ENCODE assay signal across 1 cellular context in genomic region chr6:147245693-147246092, GRCh38.
A peak's percentile ranks its signal among the peaks of the same experiment; 100 is the strongest.
TF ChIP-seq lines count a peak whose summit lies in the region.

No MANE protein-coding gene starts in this region.

TF ChIP-seq in H1, 55 proteins besides CTCF, POLR2A, EP300 and RAD21:
- TF ChIP-seq ATF3 (IDR thresholded peaks at IDR 0.05; ENCODE audit: insufficient read depth, low read depth, low read length) (no peak), SP4 (IDR thresholded peaks at IDR 0.05; ENCODE audit: low read length) (no peak), JUND (IDR thresholded peaks at IDR 0.05; ENCODE audit: low read length) (no peak), TBP (IDR thresholded peaks at IDR 0.05; ENCODE audit: low read depth, low read length) (no peak), PHF8 (conservative IDR thresholded peaks at IDR 0.05; ENCODE audit: low read depth, low read length) (no peak), RFX5 (IDR thresholded peaks at IDR 0.05; ENCODE audit: borderline replicate concordance, low read depth, low read length) (no peak), ZNF274 (IDR thresholded peaks at IDR 0.05; ENCODE audit: borderline replicate concordance, extremely low read depth, low read length) (no peak), CBX5 (IDR thresholded peaks at IDR 0.05; ENCODE audit: low read depth, low read length) (no peak), TEAD4 (IDR thresholded peaks at IDR 0.05; ENCODE audit: low read depth, low read length) (0 out of 2 replicates have a peak, but pooled peaks have one; percentile 25)
TF ChIP-seq in H1: peak in this region for 1.
